ENCODE assay signal across 16 cellular contexts in genomic region chr11:67412495-67413179, GRCh38. TPM values are rescaled to one million over a fixed set of nuclear protein-coding genes. Genes with fewer than 3 reads are reported as not detected.
A peak's percentile ranks its signal among the peaks of the same experiment; 100 is the strongest.
DNase-seq lines count a peak whose midpoint lies in the region; TF ChIP-seq lines count a peak whose summit lies in the region.
"Had no signal": no experiment of that assay in that cellular context is flagged by ENCODE, and none has a peak within 500 bp of the region (broad histone marks: within the 10 kb centered on the region; RNA-seq: fewer than 3 reads in every experiment).

No MANE protein-coding gene starts in this region.

- H3K9me3 Mint-ChIP-seq in activated CD4-positive, alpha-beta memory T cell treated with anti-CD3 and anti-CD28 coated beads for 36 hours: no peaks in the 10 kb centered on the region
- H3K9me3 Mint-ChIP-seq in activated CD4-positive, alpha-beta memory T cell treated with anti-CD3 and anti-CD28 coated beads, Interleukin-2, amount 10 ng/mL, durations not matched to agents 7 days and 5 days: no peaks in the 10 kb centered on the region
- no peaks in the 10 kb centered on the region for H3K9me3 Mint-ChIP-seq in activated T-helper 1 cell treated with anti-CD3 and anti-CD28 coated beads, Interleukin-12 subunit alpha, Interleukin-12 subunit beta, Interleukin-2, Interleukin-4 antibody, amounts not matched to agents 30 ng/mL and 10 ng/mL and 1 ng/mL, durations not matched to agents 14 hours and 24 hours and 36 hours

- H2BK12ac ChIP-seq in neuronal stem cell (ENCODE audit: low read length): no peak overlapping the region

- peak overlapping the region; percentile 8 for H4K91ac ChIP-seq in neuronal stem cell (ENCODE audit: low read depth, low read length, poor library complexity)

- no peak overlapping the region for H3K4me3 ChIP-seq in neuronal stem cell (ENCODE audit: low read length in 2 of 2)
- no peak overlapping the region for H3K4me3 ChIP-seq in colonic mucosa
- H3K4me3 ChIP-seq: HAP-1, transverse colon had no signal

- intact Hi-C loops in activated CD4-positive, alpha-beta memory T cell treated with anti-CD3 and anti-CD28 coated beads for 36 hours (cut with micrococcal nuclease): no loop called here
- intact Hi-C loops in activated T-helper 1 cell treated with anti-CD3 and anti-CD28 coated beads, Interleukin-12 subunit alpha, Interleukin-12 subunit beta, Interleukin-2, Interleukin-4 antibody, amounts not matched to agents 30 ng/mL and 10 ng/mL and 1 ng/mL, durations not matched to agents 14 hours and 24 hours and 36 hours (cut with micrococcal nuclease): no loop called here
- intact Hi-C loops in colonic mucosa (cut with DNase I): no loop called here

- H2AFZ ChIP-seq in neuronal stem cell (ENCODE audit: low read length): no peak overlapping the region

- CTCF ChIA-PET in activated CD4-positive, alpha-beta memory T cell treated with anti-CD3 and anti-CD28 coated beads for 36 hours (lab: Charles Lee): interaction anchor here (1.0 to 1.4 kb wide), 4 partner anchors 11 to 27 kb away, joined by 3 to 4 read pairs (median 4); partner anchors contain the start of gene PPP1CA
- CTCF ChIA-PET in activated CD4-positive, alpha-beta memory T cell treated with anti-CD3 and anti-CD28 coated beads, Interleukin-2, amount 10 ng/mL, durations not matched to agents 7 days and 5 days (lab: Charles Lee): interaction anchor here (0.6 to 2.7 kb wide), 4 partner anchors 10 to 76 kb away, joined by 3 to 21 read pairs (median 4); partner anchors contain the start of genes PPP1CA and TBC1D10C

- H3K14ac ChIP-seq in neuronal stem cell (ENCODE audit: low read length): peak overlapping the region; percentile 79

- WGBS in neuronal stem cell (ENCODE audit: extremely low coverage in 2 of 2, insufficient read length in 2 of 2, insufficient replicate concordance in 1 of 2), 2 donors: no CpG with 5 or more reads among the region's 9 CpGs

- H3K27ac ChIP-seq in neuronal stem cell (replicated peaks; ENCODE audit: low read length) (no peak overlapping the region), colonic mucosa (no peak overlapping the region)
- H3K27ac ChIP-seq: transverse colon had no signal

- no peaks in the 10 kb centered on the region for H3K9me3 ChIP-seq in neuronal stem cell (replicated peaks in 1 of 2; ENCODE audit: control insufficient read depth in 2 of 2, insufficient read depth in 1 of 2, low read depth in 1 of 2, low read length in 2 of 2)
- no peaks in the 10 kb centered on the region for H3K9me3 ChIP-seq in colonic mucosa
- H3K9me3 ChIP-seq: HAP-1, transverse colon had no signal

- no peak overlapping the region for H3K23ac ChIP-seq in neuronal stem cell (ENCODE audit: low read depth, low read length, poor library complexity)

- H3K9ac ChIP-seq in neuronal stem cell (ENCODE audit: low read depth, low read length, poor library complexity) (no peak overlapping the region), colonic mucosa (ENCODE audit: low read depth in 2 of 2, low read length in 2 of 2) (no peak overlapping the region)

- H4K8ac ChIP-seq in neuronal stem cell (ENCODE audit: low read depth, low read length): no peak overlapping the region

- H3K4ac ChIP-seq in neuronal stem cell (ENCODE audit: low read length): no peak overlapping the region

- peak overlapping the region; percentile 81 for H3K18ac ChIP-seq in neuronal stem cell (ENCODE audit: low read length)

- no peak overlapping the region for H2BK120ac ChIP-seq in neuronal stem cell (ENCODE audit: low read depth, low read length)

- H3K79me1 ChIP-seq in neuronal stem cell (ENCODE audit: low read depth, low read length): peaks cover 1% of the 10 kb centered on the region

- H3K4me1 ChIP-seq in neuronal stem cell (ENCODE audit: control insufficient read depth in 2 of 2, insufficient read depth in 1 of 2, low read depth in 1 of 2, low read length in 2 of 2): peaks cover 6 to 20% of the 10 kb centered on the region in 2 donors
- no peaks in the 10 kb centered on the region for H3K4me1 ChIP-seq in colonic mucosa
- H3K4me1 ChIP-seq: HAP-1 had no signal

- no peak overlapping the region for H3K4me3 Mint-ChIP-seq in activated CD4-positive, alpha-beta memory T cell treated with anti-CD3 and anti-CD28 coated beads for 36 hours
- H3K4me3 Mint-ChIP-seq in activated CD4-positive, alpha-beta memory T cell treated with anti-CD3 and anti-CD28 coated beads, Interleukin-2, amount 10 ng/mL, durations not matched to agents 7 days and 5 days: no peak overlapping the region
- H3K4me3 Mint-ChIP-seq in activated T-helper 1 cell treated with anti-CD3 and anti-CD28 coated beads, Interleukin-12 subunit alpha, Interleukin-12 subunit beta, Interleukin-2, Interleukin-4 antibody, amounts not matched to agents 30 ng/mL and 10 ng/mL and 1 ng/mL, durations not matched to agents 14 hours and 24 hours and 36 hours: no peak overlapping the region

- peaks cover 73% of the 10 kb centered on the region for H3K4me1 Mint-ChIP-seq in activated CD4-positive, alpha-beta memory T cell treated with anti-CD3 and anti-CD28 coated beads for 36 hours (ENCODE audit: low read depth)
- H3K4me1 Mint-ChIP-seq in activated CD4-positive, alpha-beta memory T cell treated with anti-CD3 and anti-CD28 coated beads, Interleukin-2, amount 10 ng/mL, durations not matched to agents 7 days and 5 days: peaks cover 69% of the 10 kb centered on the region
- peaks cover 52% of the 10 kb centered on the region for H3K4me1 Mint-ChIP-seq in activated T-helper 1 cell treated with anti-CD3 and anti-CD28 coated beads, Interleukin-12 subunit alpha, Interleukin-12 subunit beta, Interleukin-2, Interleukin-4 antibody, amounts not matched to agents 30 ng/mL and 10 ng/mL and 1 ng/mL, durations not matched to agents 14 hours and 24 hours and 36 hours (ENCODE audit: low read depth)

- DNase-seq in activated CD4-positive, alpha-beta memory T cell treated with anti-CD3 and anti-CD28 coated beads for 36 hours: no peak
- no peak for DNase-seq in activated CD4-positive, alpha-beta memory T cell treated with anti-CD3 and anti-CD28 coated beads, Interleukin-2, amount 10 ng/mL, durations not matched to agents 7 days and 5 days
- DNase-seq in activated T-helper 1 cell treated with anti-CD3 and anti-CD28 coated beads, Interleukin-12 subunit alpha, Interleukin-12 subunit beta, Interleukin-2, Interleukin-4 antibody, amounts not matched to agents 30 ng/mL and 10 ng/mL and 1 ng/mL, durations not matched to agents 14 hours and 24 hours and 36 hours (ENCODE audit: low spot score): no peak
- DNase-seq in neuronal stem cell (ENCODE audit: low spot score): no peak
- DNase-seq in OCI-M1 (lab: John Stamatoyannopoulos, UW): no peak
- no peak for DNase-seq in colonic mucosa
- DNase-seq: activated effector memory CD4-positive, alpha-beta T cell treated with anti-CD3 and anti-CD28 coated beads, Interleukin-2, amount 50 U/mL, for 16 hours; Calu3; midbrain; NCI-H1930; NCI-H526 treated with DMSO at 0.1 percent for 48 hours; posterior cingulate gyrus; transverse colon had no signal

- no peak overlapping the region for H2BK5ac ChIP-seq in neuronal stem cell (ENCODE audit: low read length)

- peak overlapping the region; percentile 90 for H3K27ac Mint-ChIP-seq in activated CD4-positive, alpha-beta memory T cell treated with anti-CD3 and anti-CD28 coated beads for 36 hours
- no peak overlapping the region for H3K27ac Mint-ChIP-seq in activated CD4-positive, alpha-beta memory T cell treated with anti-CD3 and anti-CD28 coated beads, Interleukin-2, amount 10 ng/mL, durations not matched to agents 7 days and 5 days
- H3K27ac Mint-ChIP-seq in activated T-helper 1 cell treated with anti-CD3 and anti-CD28 coated beads, Interleukin-12 subunit alpha, Interleukin-12 subunit beta, Interleukin-2, Interleukin-4 antibody, amounts not matched to agents 30 ng/mL and 10 ng/mL and 1 ng/mL, durations not matched to agents 14 hours and 24 hours and 36 hours: peak overlapping the region; percentile 29

- TF ChIP-seq CTCF in colonic mucosa (IDR thresholded peaks at IDR 0.05): no peak

- no peak overlapping the region for H3K4me2 ChIP-seq in neuronal stem cell (ENCODE audit: insufficient read depth, low read length, poor library complexity, severe bottlenecking)

- POLR2A ChIA-PET in activated CD4-positive, alpha-beta memory T cell treated with anti-CD3 and anti-CD28 coated beads for 36 hours (lab: Charles Lee): interaction anchor here (0.6 to 2.8 kb wide), 7 partner anchors 10 to 72 kb away, joined by 3 to 19 read pairs (median 4); partner anchors contain the start of genes POLD4, PPP1CA, PTPRCAP and RPS6KB2
- POLR2A ChIA-PET in activated CD4-positive, alpha-beta memory T cell treated with anti-CD3 and anti-CD28 coated beads, Interleukin-2, amount 10 ng/mL, durations not matched to agents 7 days and 5 days (lab: Charles Lee): interaction anchor here (1.0 to 11.7 kb wide), 12 partner anchors 8 to 125 kb away, joined by 3 to 155 read pairs (median 4); partner anchors contain the start of genes PPP1CA, PTPRCAP, RAD9A and RPS6KB2

- peaks cover 14% of the 10 kb centered on the region for H3K36me3 Mint-ChIP-seq in activated CD4-positive, alpha-beta memory T cell treated with anti-CD3 and anti-CD28 coated beads for 36 hours
- peaks cover 33% of the 10 kb centered on the region for H3K36me3 Mint-ChIP-seq in activated CD4-positive, alpha-beta memory T cell treated with anti-CD3 and anti-CD28 coated beads, Interleukin-2, amount 10 ng/mL, durations not matched to agents 7 days and 5 days (ENCODE audit: low read depth)
- peaks cover 14% of the 10 kb centered on the region for H3K36me3 Mint-ChIP-seq in activated T-helper 1 cell treated with anti-CD3 and anti-CD28 coated beads, Interleukin-12 subunit alpha, Interleukin-12 subunit beta, Interleukin-2, Interleukin-4 antibody, amounts not matched to agents 30 ng/mL and 10 ng/mL and 1 ng/mL, durations not matched to agents 14 hours and 24 hours and 36 hours (ENCODE audit: low read depth)

- H3K27me3 Mint-ChIP-seq in activated CD4-positive, alpha-beta memory T cell treated with anti-CD3 and anti-CD28 coated beads for 36 hours: no peaks in the 10 kb centered on the region
- peaks cover 17% of the 10 kb centered on the region for H3K27me3 Mint-ChIP-seq in activated CD4-positive, alpha-beta memory T cell treated with anti-CD3 and anti-CD28 coated beads, Interleukin-2, amount 10 ng/mL, durations not matched to agents 7 days and 5 days
- peaks cover 20% of the 10 kb centered on the region for H3K27me3 Mint-ChIP-seq in activated T-helper 1 cell treated with anti-CD3 and anti-CD28 coated beads, Interleukin-12 subunit alpha, Interleukin-12 subunit beta, Interleukin-2, Interleukin-4 antibody, amounts not matched to agents 30 ng/mL and 10 ng/mL and 1 ng/mL, durations not matched to agents 14 hours and 24 hours and 36 hours (ENCODE audit: insufficient read depth)

- H3K27me3 ChIP-seq in neuronal stem cell (ENCODE audit: control insufficient read depth in 3 of 3, insufficient read depth in 3 of 3, low read depth in 1 of 3, low read length in 3 of 3) (peaks cover 0 to 18% (median 2%) of the 10 kb centered on the region in 3 experiments), colonic mucosa (no peaks in the 10 kb centered on the region)

- peak overlapping the region; percentile 15 for H2BK15ac ChIP-seq in neuronal stem cell (ENCODE audit: low read length)

- no peaks in the 10 kb centered on the region for H3K36me3 ChIP-seq in neuronal stem cell (replicated peaks in 1 of 2; ENCODE audit: control insufficient read depth in 2 of 2, insufficient read depth in 2 of 2, low read length in 2 of 2)
- H3K36me3 ChIP-seq in colonic mucosa: no peaks in the 10 kb centered on the region
- H3K36me3 ChIP-seq: HAP-1, transverse colon had no signal

- H2AK5ac ChIP-seq in neuronal stem cell (ENCODE audit: low read depth, low read length): peak overlapping the region; percentile 44

RNA-seq across cellular contexts. Expression of gene CARNS1, which starts 2.8 kb away (rescaled TPM):
- total RNA-seq in activated CD4-positive, alpha-beta memory T cell treated with anti-CD3 and anti-CD28 coated beads for 36 hours: 1 to 10 TPM; 2.3 to 3.3 TPM
- total RNA-seq in activated CD4-positive, alpha-beta memory T cell treated with anti-CD3 and anti-CD28 coated beads, Interleukin-2, amount 10 ng/mL, durations not matched to agents 7 days and 5 days: 1 to 10 TPM in 1 of 2 experiments, under 1 TPM in 1; 0.76 to 1.1 TPM
- total RNA-seq in activated T-helper 1 cell treated with anti-CD3 and anti-CD28 coated beads, Interleukin-12 subunit alpha, Interleukin-12 subunit beta, Interleukin-2, Interleukin-4 antibody, amounts not matched to agents 30 ng/mL and 10 ng/mL and 1 ng/mL, durations not matched to agents 14 hours and 24 hours and 36 hours: 0.62 and 0.81 TPM in 2 replicates
- 0.11 TPM for polyA plus RNA-seq in neuronal stem cell (2013, experiment 1 of 2)
- polyA plus RNA-seq in neuronal stem cell (2013, experiment 2 of 2): 0.10 TPM
- total RNA-seq in colonic mucosa: under 1 TPM; 0.20 to 0.32 TPM
- total RNA-seq: Calu3, RPMI7951 had no signal

RNA-seq across cellular contexts. Expression of gene TBC1D10C, which starts 8.8 kb away (rescaled TPM):
- total RNA-seq in activated CD4-positive, alpha-beta memory T cell treated with anti-CD3 and anti-CD28 coated beads for 36 hours: 100 to 1,000 TPM; 123 to 126 TPM
- 100 to 1,000 TPM; 285 to 310 TPM for total RNA-seq in activated CD4-positive, alpha-beta memory T cell treated with anti-CD3 and anti-CD28 coated beads, Interleukin-2, amount 10 ng/mL, durations not matched to agents 7 days and 5 days
- total RNA-seq in activated T-helper 1 cell treated with anti-CD3 and anti-CD28 coated beads, Interleukin-12 subunit alpha, Interleukin-12 subunit beta, Interleukin-2, Interleukin-4 antibody, amounts not matched to agents 30 ng/mL and 10 ng/mL and 1 ng/mL, durations not matched to agents 14 hours and 24 hours and 36 hours: 131 and 135 TPM in 2 replicates
- polyA plus RNA-seq in neuronal stem cell (2013, experiment 1 of 2): 0.36 TPM
- polyA plus RNA-seq in neuronal stem cell (2013, experiment 2 of 2): 0.53 TPM
- total RNA-seq in colonic mucosa: 1 to 10 TPM; 3.9 to 5.2 TPM
- total RNA-seq: bronchial epithelial cell, Calu3, RPMI7951 had no signal

RNA-seq across cellular contexts. Expression of gene PPP1CA, which starts 11.0 kb away (rescaled TPM):
- 100 to 1,000 TPM; 261 to 267 TPM for total RNA-seq in activated CD4-positive, alpha-beta memory T cell treated with anti-CD3 and anti-CD28 coated beads for 36 hours
- total RNA-seq in activated CD4-positive, alpha-beta memory T cell treated with anti-CD3 and anti-CD28 coated beads, Interleukin-2, amount 10 ng/mL, durations not matched to agents 7 days and 5 days: 100 to 1,000 TPM; 308 to 315 TPM
- total RNA-seq in activated T-helper 1 cell treated with anti-CD3 and anti-CD28 coated beads, Interleukin-12 subunit alpha, Interleukin-12 subunit beta, Interleukin-2, Interleukin-4 antibody, amounts not matched to agents 30 ng/mL and 10 ng/mL and 1 ng/mL, durations not matched to agents 14 hours and 24 hours and 36 hours: 260 and 263 TPM in 2 replicates
- polyA plus RNA-seq in neuronal stem cell (2013, experiment 1 of 2): 114 TPM
- polyA plus RNA-seq in neuronal stem cell (2013, experiment 2 of 2): 112 TPM
- total RNA-seq in colonic mucosa: 100 to 1,000 TPM; 242 to 280 TPM

RNA-seq across cellular contexts. Expression of gene RPS6KB2, which starts 15.7 kb away (rescaled TPM):
- total RNA-seq in activated CD4-positive, alpha-beta memory T cell treated with anti-CD3 and anti-CD28 coated beads for 36 hours: 10 to 100 TPM; 57.4 to 57.5 TPM
- 10 to 100 TPM; 56.9 to 57.1 TPM for total RNA-seq in activated CD4-positive, alpha-beta memory T cell treated with anti-CD3 and anti-CD28 coated beads, Interleukin-2, amount 10 ng/mL, durations not matched to agents 7 days and 5 days
- 84.1 and 86.2 TPM in 2 replicates for total RNA-seq in activated T-helper 1 cell treated with anti-CD3 and anti-CD28 coated beads, Interleukin-12 subunit alpha, Interleukin-12 subunit beta, Interleukin-2, Interleukin-4 antibody, amounts not matched to agents 30 ng/mL and 10 ng/mL and 1 ng/mL, durations not matched to agents 14 hours and 24 hours and 36 hours
- 26.4 TPM for polyA plus RNA-seq in neuronal stem cell (2013, experiment 1 of 2)
- polyA plus RNA-seq in neuronal stem cell (2013, experiment 2 of 2): 24.3 TPM
- 10 to 100 TPM; 38.3 to 70.4 TPM for total RNA-seq in colonic mucosa

RNA-seq across cellular contexts. Expression of gene RAD9A, which starts 20.9 kb away (rescaled TPM):
- total RNA-seq in activated CD4-positive, alpha-beta memory T cell treated with anti-CD3 and anti-CD28 coated beads for 36 hours: 10 to 100 TPM; 31.0 to 39.1 TPM
- total RNA-seq in activated CD4-positive, alpha-beta memory T cell treated with anti-CD3 and anti-CD28 coated beads, Interleukin-2, amount 10 ng/mL, durations not matched to agents 7 days and 5 days: 10 to 100 TPM; 48.0 to 53.9 TPM
- 30.7 and 31.6 TPM in 2 replicates for total RNA-seq in activated T-helper 1 cell treated with anti-CD3 and anti-CD28 coated beads, Interleukin-12 subunit alpha, Interleukin-12 subunit beta, Interleukin-2, Interleukin-4 antibody, amounts not matched to agents 30 ng/mL and 10 ng/mL and 1 ng/mL, durations not matched to agents 14 hours and 24 hours and 36 hours
- 29.1 TPM for polyA plus RNA-seq in neuronal stem cell (2013, experiment 1 of 2)
- 29.1 TPM for polyA plus RNA-seq in neuronal stem cell (2013, experiment 2 of 2)
- total RNA-seq in colonic mucosa: 10 to 100 TPM; 21.8 to 35.1 TPM

Comparison
In these comparisons a context has a peak if more than half of its experiments do, and no peak if none do; other contexts are left out.
1. RNA of gene TBC1D10C, which starts 8.8 kb away (total RNA-seq): 285 to 310 TPM in activated CD4-positive, alpha-beta memory T cell treated with anti-CD3 and anti-CD28 coated beads, Interleukin-2, amount 10 ng/mL, durations not matched to agents 7 days and 5 days, 131 to 135 TPM in activated T-helper 1 cell treated with anti-CD3 and anti-CD28 coated beads, Interleukin-12 subunit alpha, Interleukin-12 subunit beta, Interleukin-2, Interleukin-4 antibody, amounts not matched to agents 30 ng/mL and 10 ng/mL and 1 ng/mL, durations not matched to agents 14 hours and 24 hours and 36 hours and 123 to 126 TPM in activated CD4-positive, alpha-beta memory T cell treated with anti-CD3 and anti-CD28 coated beads for 36 hours; 3.9 to 5.2 TPM in colonic mucosa; every median in the first group is over 10 times any median in the second.